Comparison of ENCODE assay signal across 14 cellular contexts in the genomic region with DNA sequence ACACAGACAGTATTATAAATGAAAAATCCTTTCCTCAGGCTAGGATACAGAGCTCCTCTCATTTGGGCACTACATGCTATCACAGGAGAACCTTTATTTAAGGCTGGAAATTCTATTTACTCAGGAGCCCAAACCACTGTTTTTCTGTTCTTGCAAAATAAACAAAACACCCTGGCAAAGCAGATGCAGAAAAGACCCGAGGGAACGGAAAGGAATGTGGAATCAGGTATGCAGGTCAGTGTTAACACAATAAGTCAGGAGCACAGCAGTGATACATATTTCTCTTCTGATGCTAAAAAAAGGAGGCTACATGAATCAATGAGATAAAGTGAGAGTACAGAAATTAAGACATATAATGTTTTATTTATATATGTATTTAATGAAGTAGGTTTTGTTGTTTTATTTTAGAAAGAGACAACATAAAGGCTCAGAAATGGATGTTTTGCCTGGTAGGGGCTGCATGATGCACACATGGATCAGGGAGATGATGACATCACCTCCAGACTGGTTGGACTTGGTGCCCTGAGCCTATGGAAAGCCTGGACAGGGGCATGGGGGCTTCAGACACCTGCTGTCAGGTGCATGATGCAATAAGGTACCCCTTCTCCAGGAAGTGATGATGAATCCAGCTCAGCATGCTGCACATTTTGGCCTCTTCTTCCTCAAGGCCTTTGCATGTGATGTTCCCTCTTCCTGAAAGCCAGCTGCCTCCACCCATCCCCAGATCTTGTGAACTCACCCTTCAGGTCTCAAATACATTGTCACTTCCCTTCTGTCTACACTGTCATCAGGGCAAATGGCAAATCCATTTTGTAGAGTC. TPM values are rescaled to one million over a fixed set of nuclear protein-coding genes. Genes with fewer than 3 reads are reported as not detected.
"Had no signal": no experiment of that assay in that cellular context is flagged by ENCODE, and none has a peak within 500 bp of the region (broad histone marks: within the 10 kb centered on the region; RNA-seq: fewer than 3 reads in every experiment).

No MANE protein-coding gene starts in this region.

- H3K4me3 ChIP-seq: dorsolateral prefrontal cortex, heart left ventricle, uterus had no signal

- DNase-seq: activated B cell treated with CpG ODN at 0.5 μM for 24 hours; activated CD4-positive, alpha-beta T cell treated with anti-CD3 and anti-CD28 coated beads, Interleukin-2, amount 50 U/mL, for 1 hour; activated effector memory CD4-positive, alpha-beta T cell treated with Interleukin-2 at 50 U/mL for 16 hours; activated T-cell treated with anti-CD3 and anti-CD28 coated beads for 4 hours; amygdala; dorsolateral prefrontal cortex; heart left ventricle; stimulated activated CD4-positive, alpha-beta T cell treated with anti-CD3 and anti-CD28 coated beads, Interleukin-2, amount 100 ng/mL, for 48 hours; stimulated activated CD8-positive, alpha-beta memory T cell treated with anti-CD3 and anti-CD28 coated beads, Interleukin-4, amount 100 ng/mL, for 48 hours; stimulated activated naive CD8-positive, alpha-beta T cell treated with anti-CD3 and anti-CD28 coated beads, Interleukin-15, amount 100 ng/mL, for 72 hours; uterus had no signal

- ATAC-seq: heart left ventricle; left lobe of liver; stimulated activated naive CD8-positive, alpha-beta T cell treated with anti-CD3 and anti-CD28 coated beads, Interleukin-15, amount 100 ng/mL, for 72 hours had no signal

- H3K4me1 ChIP-seq: heart left ventricle had no signal

- H3K27me3 ChIP-seq: dorsolateral prefrontal cortex, heart left ventricle, uterus had no signal

- FAIRE-seq: frontal cortex had no signal

- H3K27ac ChIP-seq: heart left ventricle, uterus had no signal

- H3K36me3 ChIP-seq: uterus had no signal

- H3K9me3 ChIP-seq: heart left ventricle, uterus had no signal

RNA-seq across cellular contexts. Expression of a gene that starts 19.0 kb away (rescaled TPM):
- total RNA-seq: activated B cell treated with CpG ODN at 0.5 μM for 24 hours; activated CD8-positive, alpha-beta memory T cell treated with anti-CD3 and anti-CD28 coated beads for 36 hours had no signal
